In genomic region chr14:23294734-23295561, GRCh38 we compare ENCODE assay signal across 8 cellular contexts. TPM values are rescaled to one million over a fixed set of nuclear protein-coding genes. Genes with fewer than 3 reads are reported as not detected.
A peak's percentile ranks its signal among the peaks of the same experiment; 100 is the strongest.
DNase-seq lines count a peak whose midpoint lies in the region; ATAC-seq, FAIRE-seq and TF ChIP-seq lines count a peak whose summit lies in the region.

No MANE protein-coding gene starts in this region.

- TF ChIP-seq POLR2A in HepG2 (IDR thresholded peaks at IDR 0.05; ENCODE audit: insufficient read depth in 1 of 2, low read depth in 2 of 2, low read length in 2 of 2): peak in 1 of 2 experiments; percentile 34; a peak in 1 of 4 replicates

- intact Hi-C loops in HepG2 (cut with micrococcal nuclease; ENCODE audit: unreplicated experiment): loop anchor here (1.0 to 5.0 kb wide), 3 partner anchors 9 to 173 kb away; partner anchors contain the start of gene HOMEZ

- no peaks in the 10 kb centered on the region for H4K20me1 ChIP-seq in HepG2 (ENCODE audit: insufficient read depth, low read length)

- H3K27ac ChIP-seq in HepG2 (ENCODE audit: extremely low read length, insufficient read depth, low read length): no peak overlapping the region

- 39% methylated on average over 24 of the region's 24 CpGs for WGBS in HepG2 (ENCODE audit: low lambda C conversion rate)

- CTCF ChIA-PET in HepG2 (lab: Yijun Ruan, JAX; ENCODE audit: low intra/inter-chr PET ratio, low total read pairs): interaction anchor here (0.9 to 2.2 kb wide), 5 partner anchors 9 to 174 kb away, joined by 3 to 22 read pairs (median 6); partner anchors contain the start of gene HOMEZ

- peaks cover 3% of the 10 kb centered on the region in 2 experiments; a peak in 1 of 5 replicates for H3K36me3 ChIP-seq in HepG2 (replicated peaks in 1 of 2; ENCODE audit: control insufficient read depth in 1 of 2, insufficient read depth in 2 of 2, low read length in 2 of 2)

- H3K27me3 ChIP-seq in HepG2 (ENCODE audit: control insufficient read depth in 1 of 2, insufficient read depth in 2 of 2, low read length in 2 of 2): no peaks in the 10 kb centered on the region

- peaks cover 15 to 22% of the 10 kb centered on the region in 2 donors for H3K4me1 Mint-ChIP-seq in stimulated activated naive B cell treated with anti-CD40 and anti-IgM and Interleukin-4, amounts not matched to agents 10 μg/mL and 1 μg/mL and 100 μg/mL, for 72 hours

- POLR2A ChIA-PET in HepG2 (lab: Yijun Ruan, JAX): interaction anchor here (1.0 to 4.2 kb wide), 5 partner anchors 8 to 200 kb away, joined by 4 to 17 read pairs (median 7); partner anchors contain the start of genes ACIN1, BCL2L2, C14orf119 and HOMEZ

- H3K9me3 Mint-ChIP-seq in stimulated activated naive B cell treated with anti-CD40 and anti-IgM and Interleukin-4, amounts not matched to agents 10 μg/mL and 1 μg/mL and 100 μg/mL, for 72 hours: no peaks in the 10 kb centered on the region

- H3K4me3 Mint-ChIP-seq in stimulated activated naive B cell treated with anti-CD40 and anti-IgM and Interleukin-4, amounts not matched to agents 10 μg/mL and 1 μg/mL and 100 μg/mL, for 72 hours: peak overlapping the region; percentile 46 to 67

- TF ChIP-seq CTCF in AG10803 (conservative IDR thresholded peaks at IDR 0.05; ENCODE audit: low read length) (peak; percentile 84), GM20000 (IDR thresholded peaks at IDR 0.05; ENCODE audit: extremely low read depth, missing control alignments) (peak; percentile 62), HepG2 (CRISPR knock-in tag; IDR thresholded peaks at IDR 0.05) (peak; percentile 94)

- H3K36me3 Mint-ChIP-seq in stimulated activated naive B cell treated with anti-CD40 and anti-IgM and Interleukin-4, amounts not matched to agents 10 μg/mL and 1 μg/mL and 100 μg/mL, for 72 hours: peaks cover 10 to 26% of the 10 kb centered on the region in 2 donors

- DNase-seq in AG10803 (ENCODE audit: low read depth) (peak; percentile 55), GM20000 (ENCODE audit: low spot score) (peak; percentile 27), NCI-H2171 (lab: John Stamatoyannopoulos, UW) (peak; percentile 72), cerebellar cortex (ENCODE audit: low spot score) (peak; percentile 61), HepG2 (ENCODE audit: low spot score) (peak; percentile 77)
- peak; percentile 28 for DNase-seq in stimulated activated naive B cell treated with anti-CD40 and anti-IgM and Interleukin-4, amounts not matched to agents 10 μg/mL and 1 μg/mL and 100 μg/mL, for 72 hours

- no peak overlapping the region for H3K9ac ChIP-seq in HepG2 (ENCODE audit: insufficient read depth, low read depth, low read length)

- H3K79me2 ChIP-seq in HepG2 (ENCODE audit: insufficient read depth, low read length): no peaks in the 10 kb centered on the region

- H3K27me3 Mint-ChIP-seq in stimulated activated naive B cell treated with anti-CD40 and anti-IgM and Interleukin-4, amounts not matched to agents 10 μg/mL and 1 μg/mL and 100 μg/mL, for 72 hours: no peaks in the 10 kb centered on the region

- peak overlapping the region; percentile 31 for H3K27ac Mint-ChIP-seq in stimulated activated naive B cell treated with anti-CD40 and anti-IgM and Interleukin-4, amounts not matched to agents 10 μg/mL and 1 μg/mL and 100 μg/mL, for 72 hours

- in situ Hi-C loops in HepG2 (cut with HindIII; ENCODE audit: extremely low pct_ligation_motif_present, low pct_unique_long_range_greater_than_20kb): loop anchor here (5.0 kb wide), 1 partner anchor 33 kb away; no protein-coding TSS in a partner anchor

- peak; percentile 93 for FAIRE-seq in HepG2 (lab: Jason Lieb, UNC)

- TF ChIP-seq RAD21 in HepG2 (CRISPR knock-in tag; IDR thresholded peaks at IDR 0.05): 0 out of 2 replicates have a peak, but pooled peaks have one; percentile 33

- ATAC-seq in activated CD4-positive, CD25-positive, alpha-beta regulatory T cell treated with anti-CD3 and anti-CD28 coated beads, Interleukin-2, amount 50 U/mL, for 24 hours: peak; percentile 83
- ATAC-seq in HepG2 (peak; percentile 75), GM21367 (IDR thresholded peaks at IDR 0.05; ENCODE audit: unreplicated experiment) (no peak)
- ATAC-seq in stimulated activated naive B cell treated with anti-CD40 and anti-IgM and Interleukin-4, amounts not matched to agents 10 μg/mL and 1 μg/mL and 100 μg/mL, for 72 hours (replicated peaks): peak; percentile 92

- no peaks in the 10 kb centered on the region for H3K9me3 ChIP-seq in HepG2 (ENCODE audit: low read length)

- H3K4me3 ChIP-seq in AG10803 (ENCODE audit: low read length) (no peak overlapping the region), HepG2 (replicated peaks in 1 of 3; ENCODE audit: insufficient read depth in 1 of 3, low read depth in 2 of 3, low read length in 3 of 3) (no peak overlapping the region)

- no peak overlapping the region for H2AFZ ChIP-seq in HepG2 (ENCODE audit: low read length)

- H3K4me1 ChIP-seq in HepG2 (ENCODE audit: insufficient read depth, low read length): peaks cover 24% of the 10 kb centered on the region

- TF ChIP-seq EP300 in HepG2 (IDR thresholded peaks at IDR 0.05; ENCODE audit: low read depth in 2 of 2, low read length in 2 of 2) (peak; percentile 20 to 38; a peak in 1 of 4 replicates), HepG2 (CRISPR knock-in tag; IDR thresholded peaks at IDR 0.05; ENCODE audit: borderline replicate concordance) (no peak; the same call in 1 of the 2 replicates)

- BruUV-seq in HepG2 (replicated peaks; lab: Mats Ljungman, UMichigan): no TSS peak

- peak overlapping the region; percentile 34 for H3K4me2 ChIP-seq in HepG2 (ENCODE audit: low read depth, low read length)

RNA-seq across cellular contexts. Expression of gene PPP1R3E, which starts 7.7 kb away (rescaled TPM):
- total RNA-seq in HepG2 (2016; rRNA removed; fragmentation: Illumina TruSeq; extraction: Trizol): 8.3 and 16.5 TPM in 2 replicates
- 2.5 and 3.0 TPM in 2 replicates for total RNA-seq in HepG2 (2016; cell fraction: cytosol; rRNA removed; fragmentation: Illumina TruSeq; extraction: Trizol; ENCODE audit: low read depth)
- 8.0 and 15.9 TPM in 2 replicates for total RNA-seq in HepG2 (2016; cell fraction: insoluble cytoplasmic fraction; rRNA removed; fragmentation: Illumina TruSeq; extraction: Trizol)
- 7.4 and 8.8 TPM in 2 replicates for total RNA-seq in HepG2 (2016; cell fraction: membrane; rRNA removed; fragmentation: Illumina TruSeq; extraction: Trizol)
- total RNA-seq in HepG2 (2016; cell fraction: nucleus; rRNA removed; fragmentation: Illumina TruSeq; extraction: Trizol): 19.8 and 23.1 TPM in 2 replicates
- polyA plus RNA-seq in HepG2 (2011; rRNA removed): 22.5 and 26.5 TPM in 2 replicates
- 7.4 and 8.8 TPM in 2 replicates for polyA plus RNA-seq in HepG2 (2011; cell fraction: cytosol; rRNA removed)
- 76.6 and 82.6 TPM in 2 replicates for polyA plus RNA-seq in HepG2 (2011; cell fraction: nucleus; rRNA removed)
- 17.5 and 26.4 TPM in 2 replicates for polyA plus RNA-seq in HepG2 (2012)
- polyA plus RNA-seq in HepG2 (2016; cell fraction: cytosol; fragmentation: Illumina TruSeq; extraction: Trizol; ENCODE audit: low read depth): 3.7 and 5.1 TPM in 2 replicates
- 11.7 and 14.7 TPM in 2 replicates for polyA plus RNA-seq in HepG2 (2016; cell fraction: insoluble cytoplasmic fraction; fragmentation: Illumina TruSeq; extraction: Trizol; ENCODE audit: low read depth)
- 7.2 and 7.4 TPM in 2 replicates for polyA plus RNA-seq in HepG2 (2016; cell fraction: membrane; fragmentation: Illumina TruSeq; extraction: Trizol; ENCODE audit: low read depth)
- 47.6 and 61.8 TPM in 2 replicates for polyA plus RNA-seq in HepG2 (2016; cell fraction: nucleus; fragmentation: Illumina TruSeq; extraction: Trizol; ENCODE audit: insufficient read depth, low read depth)
- polyA minus RNA-seq in HepG2 (2011; rRNA and poly(A)+ RNA removed; ENCODE audit: low replicate concordance): 10.2 and 19.7 TPM in 2 replicates
- 2.6 and 4.5 TPM in 2 replicates for polyA minus RNA-seq in HepG2 (2011; cell fraction: cytosol; rRNA and poly(A)+ RNA removed)
- polyA minus RNA-seq in HepG2 (2011; cell fraction: nucleus; rRNA and poly(A)+ RNA removed): 55.5 and 56.2 TPM in 2 replicates

RNA-seq across cellular contexts. Expression of gene HOMEZ, which starts 9.0 kb away (rescaled TPM):
- total RNA-seq in HepG2 (2016; rRNA removed; fragmentation: Illumina TruSeq; extraction: Trizol): 13.6 and 14.5 TPM in 2 replicates
- total RNA-seq in HepG2 (2016; cell fraction: cytosol; rRNA removed; fragmentation: Illumina TruSeq; extraction: Trizol; ENCODE audit: low read depth): 11.3 and 13.1 TPM in 2 replicates
- total RNA-seq in HepG2 (2016; cell fraction: insoluble cytoplasmic fraction; rRNA removed; fragmentation: Illumina TruSeq; extraction: Trizol): 10.5 and 16.1 TPM in 2 replicates
- 14.8 and 16.4 TPM in 2 replicates for total RNA-seq in HepG2 (2016; cell fraction: membrane; rRNA removed; fragmentation: Illumina TruSeq; extraction: Trizol)
- 10.9 and 15.9 TPM in 2 replicates for total RNA-seq in HepG2 (2016; cell fraction: nucleus; rRNA removed; fragmentation: Illumina TruSeq; extraction: Trizol)
- 31.8 and 35.0 TPM in 2 replicates for polyA plus RNA-seq in HepG2 (2011; rRNA removed)
- 26.7 and 26.8 TPM in 2 replicates for polyA plus RNA-seq in HepG2 (2011; cell fraction: cytosol; rRNA removed)
- polyA plus RNA-seq in HepG2 (2011; cell fraction: nucleus; rRNA removed): 13.9 and 15.8 TPM in 2 replicates
- 11.3 and 15.2 TPM in 2 replicates for polyA plus RNA-seq in HepG2 (2012)
- 29.8 and 33.7 TPM in 2 replicates for polyA plus RNA-seq in HepG2 (2016; cell fraction: cytosol; fragmentation: Illumina TruSeq; extraction: Trizol; ENCODE audit: low read depth)
- 16.7 and 23.2 TPM in 2 replicates for polyA plus RNA-seq in HepG2 (2016; cell fraction: insoluble cytoplasmic fraction; fragmentation: Illumina TruSeq; extraction: Trizol; ENCODE audit: low read depth)
- polyA plus RNA-seq in HepG2 (2016; cell fraction: membrane; fragmentation: Illumina TruSeq; extraction: Trizol; ENCODE audit: low read depth): 23.7 and 26.4 TPM in 2 replicates
- 20.7 and 24.1 TPM in 2 replicates for polyA plus RNA-seq in HepG2 (2016; cell fraction: nucleus; fragmentation: Illumina TruSeq; extraction: Trizol; ENCODE audit: insufficient read depth, low read depth)
- polyA minus RNA-seq in HepG2 (2011; rRNA and poly(A)+ RNA removed; ENCODE audit: low replicate concordance): 56.0 and 72.1 TPM in 2 replicates
- polyA minus RNA-seq in HepG2 (2011; cell fraction: cytosol; rRNA and poly(A)+ RNA removed): 22.0 and 25.8 TPM in 2 replicates
- polyA minus RNA-seq in HepG2 (2011; cell fraction: nucleus; rRNA and poly(A)+ RNA removed): 19.6 and 28.8 TPM in 2 replicates

RNA-seq across cellular contexts. Expression of gene BCL2L2, which starts 11.7 kb away (rescaled TPM):
- total RNA-seq in HepG2 (2016; rRNA removed; fragmentation: Illumina TruSeq; extraction: Trizol): 26.6 and 28.1 TPM in 2 replicates
- total RNA-seq in HepG2 (2016; cell fraction: cytosol; rRNA removed; fragmentation: Illumina TruSeq; extraction: Trizol; ENCODE audit: low read depth): 5.8 and 7.1 TPM in 2 replicates
- 23.5 and 29.8 TPM in 2 replicates for total RNA-seq in HepG2 (2016; cell fraction: insoluble cytoplasmic fraction; rRNA removed; fragmentation: Illumina TruSeq; extraction: Trizol)
- 24.4 and 25.0 TPM in 2 replicates for total RNA-seq in HepG2 (2016; cell fraction: membrane; rRNA removed; fragmentation: Illumina TruSeq; extraction: Trizol)
- 38.0 and 39.0 TPM in 2 replicates for total RNA-seq in HepG2 (2016; cell fraction: nucleus; rRNA removed; fragmentation: Illumina TruSeq; extraction: Trizol)
- polyA plus RNA-seq in HepG2 (2011; rRNA removed): 49.8 and 58.5 TPM in 2 replicates
- 47.5 and 52.5 TPM in 2 replicates for polyA plus RNA-seq in HepG2 (2011; cell fraction: cytosol; rRNA removed)
- polyA plus RNA-seq in HepG2 (2011; cell fraction: nucleus; rRNA removed): 125 and 134 TPM in 2 replicates
- polyA plus RNA-seq in HepG2 (2012): 58.4 and 61.4 TPM in 2 replicates
- polyA plus RNA-seq in HepG2 (2016; cell fraction: cytosol; fragmentation: Illumina TruSeq; extraction: Trizol; ENCODE audit: low read depth): 5.0 and 5.6 TPM in 2 replicates
- 24.9 and 26.1 TPM in 2 replicates for polyA plus RNA-seq in HepG2 (2016; cell fraction: insoluble cytoplasmic fraction; fragmentation: Illumina TruSeq; extraction: Trizol; ENCODE audit: low read depth)
- polyA plus RNA-seq in HepG2 (2016; cell fraction: membrane; fragmentation: Illumina TruSeq; extraction: Trizol; ENCODE audit: low read depth): 16.9 and 17.1 TPM in 2 replicates
- polyA plus RNA-seq in HepG2 (2016; cell fraction: nucleus; fragmentation: Illumina TruSeq; extraction: Trizol; ENCODE audit: insufficient read depth, low read depth): 62.1 and 68.2 TPM in 2 replicates
- polyA minus RNA-seq in HepG2 (2011; rRNA and poly(A)+ RNA removed; ENCODE audit: low replicate concordance): 14.9 and 41.6 TPM in 2 replicates
- polyA minus RNA-seq in HepG2 (2011; cell fraction: cytosol; rRNA and poly(A)+ RNA removed): 15.1 and 17.5 TPM in 2 replicates
- 64.5 and 72.0 TPM in 2 replicates for polyA minus RNA-seq in HepG2 (2011; cell fraction: nucleus; rRNA and poly(A)+ RNA removed)

RNA-seq across cellular contexts. Expression of gene PABPN1, which starts 26.3 kb away (rescaled TPM):
- total RNA-seq in HepG2 (2016; rRNA removed; fragmentation: Illumina TruSeq; extraction: Trizol): 173 and 233 TPM in 2 replicates
- total RNA-seq in HepG2 (2016; cell fraction: cytosol; rRNA removed; fragmentation: Illumina TruSeq; extraction: Trizol; ENCODE audit: low read depth): 164 and 170 TPM in 2 replicates
- 151 and 261 TPM in 2 replicates for total RNA-seq in HepG2 (2016; cell fraction: insoluble cytoplasmic fraction; rRNA removed; fragmentation: Illumina TruSeq; extraction: Trizol)
- total RNA-seq in HepG2 (2016; cell fraction: membrane; rRNA removed; fragmentation: Illumina TruSeq; extraction: Trizol): 240 and 258 TPM in 2 replicates
- 233 and 257 TPM in 2 replicates for total RNA-seq in HepG2 (2016; cell fraction: nucleus; rRNA removed; fragmentation: Illumina TruSeq; extraction: Trizol)
- 524 and 560 TPM in 2 replicates for polyA plus RNA-seq in HepG2 (2011; rRNA removed)
- 223 and 254 TPM in 2 replicates for polyA plus RNA-seq in HepG2 (2011; cell fraction: cytosol; rRNA removed)
- polyA plus RNA-seq in HepG2 (2011; cell fraction: nucleus; rRNA removed): 1,653 and 1,890 TPM in 2 replicates
- polyA plus RNA-seq in HepG2 (2012): 250 and 273 TPM in 2 replicates
- 203 and 217 TPM in 2 replicates for polyA plus RNA-seq in HepG2 (2016; cell fraction: cytosol; fragmentation: Illumina TruSeq; extraction: Trizol; ENCODE audit: low read depth)
- polyA plus RNA-seq in HepG2 (2016; cell fraction: insoluble cytoplasmic fraction; fragmentation: Illumina TruSeq; extraction: Trizol; ENCODE audit: low read depth): 267 and 292 TPM in 2 replicates
- 282 and 307 TPM in 2 replicates for polyA plus RNA-seq in HepG2 (2016; cell fraction: membrane; fragmentation: Illumina TruSeq; extraction: Trizol; ENCODE audit: low read depth)
- 742 and 751 TPM in 2 replicates for polyA plus RNA-seq in HepG2 (2016; cell fraction: nucleus; fragmentation: Illumina TruSeq; extraction: Trizol; ENCODE audit: insufficient read depth, low read depth)
- polyA minus RNA-seq in HepG2 (2011; rRNA and poly(A)+ RNA removed; ENCODE audit: low replicate concordance): 87.7 and 98.1 TPM in 2 replicates
- polyA minus RNA-seq in HepG2 (2011; cell fraction: cytosol; rRNA and poly(A)+ RNA removed): 48.4 and 51.4 TPM in 2 replicates
- 305 and 331 TPM in 2 replicates for polyA minus RNA-seq in HepG2 (2011; cell fraction: nucleus; rRNA and poly(A)+ RNA removed)

RNA-seq across cellular contexts. Expression of gene RNF212B, which starts 57.2 kb away (rescaled TPM):
- not detected in 2 replicates for total RNA-seq in HepG2 (2016; rRNA removed; fragmentation: Illumina TruSeq; extraction: Trizol)
- not detected in 2 replicates for total RNA-seq in HepG2 (2016; cell fraction: cytosol; rRNA removed; fragmentation: Illumina TruSeq; extraction: Trizol; ENCODE audit: low read depth)
- total RNA-seq in HepG2 (2016; cell fraction: insoluble cytoplasmic fraction; rRNA removed; fragmentation: Illumina TruSeq; extraction: Trizol): not detected in 2 replicates
- total RNA-seq in HepG2 (2016; cell fraction: membrane; rRNA removed; fragmentation: Illumina TruSeq; extraction: Trizol): not detected in 2 replicates
- total RNA-seq in HepG2 (2016; cell fraction: nucleus; rRNA removed; fragmentation: Illumina TruSeq; extraction: Trizol): not detected in 2 replicates
- polyA plus RNA-seq in HepG2 (2011; rRNA removed): 0.05 TPM in 1 of 2 replicates, not detected in the other
- polyA plus RNA-seq in HepG2 (2011; cell fraction: cytosol; rRNA removed): not detected in 2 replicates
- not detected in 2 replicates for polyA plus RNA-seq in HepG2 (2011; cell fraction: nucleus; rRNA removed)
- polyA plus RNA-seq in HepG2 (2012): not detected in 2 replicates
- not detected in 2 replicates for polyA plus RNA-seq in HepG2 (2016; cell fraction: cytosol; fragmentation: Illumina TruSeq; extraction: Trizol; ENCODE audit: low read depth)
- not detected in 2 replicates for polyA plus RNA-seq in HepG2 (2016; cell fraction: insoluble cytoplasmic fraction; fragmentation: Illumina TruSeq; extraction: Trizol; ENCODE audit: low read depth)
- not detected in 2 replicates for polyA plus RNA-seq in HepG2 (2016; cell fraction: membrane; fragmentation: Illumina TruSeq; extraction: Trizol; ENCODE audit: low read depth)
- polyA plus RNA-seq in HepG2 (2016; cell fraction: nucleus; fragmentation: Illumina TruSeq; extraction: Trizol; ENCODE audit: insufficient read depth, low read depth): not detected in 2 replicates
- not detected in 2 replicates for polyA minus RNA-seq in HepG2 (2011; rRNA and poly(A)+ RNA removed; ENCODE audit: low replicate concordance)
- polyA minus RNA-seq in HepG2 (2011; cell fraction: cytosol; rRNA and poly(A)+ RNA removed): not detected in 2 replicates
- not detected in 2 replicates for polyA minus RNA-seq in HepG2 (2011; cell fraction: nucleus; rRNA and poly(A)+ RNA removed)

Comparison
In these comparisons a context has a peak if more than half of its experiments do, and no peak if none do; other contexts are left out.
1. DNase-seq: peak in every context shown above with its lines; median percentile 77 in HepG2; 72 in NCI-H2171; 61 in cerebellar cortex; 55 in AG10803; 28 in stimulated activated naive B cell treated with anti-CD40 and anti-IgM and Interleukin-4, amounts not matched to agents 10 μg/mL and 1 μg/mL and 100 μg/mL, for 72 hours; 27 in GM20000.